In the genomic region with DNA sequence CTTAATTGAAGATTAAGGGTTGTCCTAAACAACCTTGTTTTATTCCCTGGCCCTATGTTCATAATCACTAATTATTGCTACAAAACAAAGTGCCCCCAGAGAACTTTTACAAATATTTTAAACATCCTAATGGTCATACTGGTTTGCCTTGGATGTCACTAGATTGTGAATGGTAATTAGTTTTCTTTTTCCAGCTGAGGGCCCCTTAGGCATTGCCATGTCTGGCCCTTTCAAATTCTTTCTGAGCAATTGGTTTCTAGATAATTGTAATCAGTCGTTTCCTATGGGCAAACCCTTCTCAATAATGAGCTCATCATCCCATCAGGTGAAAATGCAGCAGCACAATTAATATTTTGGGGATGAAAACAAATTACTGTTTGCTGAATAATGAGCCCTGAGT, we compare ENCODE assay signal across 27 cellular contexts.
"Had no signal": no experiment of that assay in that cellular context is flagged by ENCODE, and none has a peak within 500 bp of the region (broad histone marks: within the 10 kb centered on the region; RNA-seq: fewer than 3 reads in every experiment).

No MANE protein-coding gene starts in this region.

- H3K4me1 ChIP-seq: prostate gland, sigmoid colon, suprapubic skin, transverse colon, vagina had no signal

- H3K4me2 ChIP-seq: neural progenitor cell had no signal

- H3K36me3 Mint-ChIP-seq: memory B cell, mesothelial cell of epicardium, naive B cell, neural progenitor cell had no signal

- FAIRE-seq: colon, keratinocyte had no signal

- H3K9me3 ChIP-seq: gastrocnemius medialis, mucosa of descending colon, prostate gland, sigmoid colon, spleen, suprapubic skin, transverse colon, vagina had no signal

- H3K4me3 Mint-ChIP-seq: endodermal cell; memory B cell; mesothelial cell of epicardium; naive B cell; nephron; neural progenitor cell; stimulated activated naive CD8-positive, alpha-beta T cell treated with anti-CD3 and anti-CD28 coated beads, Interleukin-15, amount 100 ng/mL, for 72 hours had no signal

- H3K27ac Mint-ChIP-seq: endodermal cell; memory B cell; mesothelial cell of epicardium; neural progenitor cell; stimulated activated naive CD8-positive, alpha-beta T cell treated with anti-CD3 and anti-CD28 coated beads, Interleukin-15, amount 100 ng/mL, for 72 hours had no signal

- H3K4me3 ChIP-seq: dorsolateral prefrontal cortex, gastrocnemius medialis, lung, mucosa of descending colon, neural progenitor cell, prostate gland, sigmoid colon, spleen, suprapubic skin, transverse colon, vagina had no signal

- H3K27me3 Mint-ChIP-seq: stimulated activated naive B cell treated with anti-CD40 and anti-IgM and Interleukin-4, amounts not matched to agents 10 μg/mL and 1 μg/mL and 100 μg/mL, for 72 hours had no signal

- H3K9me3 Mint-ChIP-seq: endodermal cell; memory B cell; mesothelial cell of epicardium; naive B cell; nephron; neural progenitor cell; stimulated activated naive B cell treated with anti-CD40 and anti-IgM and Interleukin-4, amounts not matched to agents 10 μg/mL and 1 μg/mL and 100 μg/mL, for 72 hours; stimulated activated naive CD8-positive, alpha-beta T cell treated with anti-CD3 and anti-CD28 coated beads, Interleukin-15, amount 100 ng/mL, for 72 hours had no signal

- ATAC-seq: esophagus mucosa; gastrocnemius medialis; left ventricle myocardium superior; mucosa of descending colon; right cardiac atrium; stimulated activated naive B cell treated with anti-CD40 and anti-IgM and Interleukin-4, amounts not matched to agents 10 μg/mL and 1 μg/mL and 100 μg/mL, for 72 hours; stimulated activated naive CD8-positive, alpha-beta T cell treated with anti-CD3 and anti-CD28 coated beads, Interleukin-15, amount 100 ng/mL, for 72 hours had no signal

- H3K36me3 ChIP-seq: gastrocnemius medialis, neural progenitor cell, prostate gland, sigmoid colon, spleen, suprapubic skin, transverse colon, vagina had no signal

- DNase-seq: dorsolateral prefrontal cortex; effector CD4-positive, alpha-beta T cell; endodermal cell; foreskin fibroblast; gastrocnemius medialis; left ventricle myocardium superior; mucosa of descending colon; naive B cell; right cardiac atrium; sigmoid colon; spleen; stimulated activated CD4-positive, alpha-beta T cell treated with anti-CD3 and anti-CD28 coated beads, Interleukin-4, amount 100 ng/mL, for 4 hours; stimulated activated naive B cell treated with anti-CD40 and anti-IgM and Interleukin-4, amounts not matched to agents 10 μg/mL and 1 μg/mL and 100 μg/mL, for 72 hours; stimulated activated naive CD8-positive, alpha-beta T cell treated with anti-CD3 and anti-CD28 coated beads, Interleukin-15, amount 100 ng/mL, for 72 hours; transverse colon had no signal

- H3K27ac ChIP-seq: dorsolateral prefrontal cortex, epithelial cell of prostate, gastrocnemius medialis, neural progenitor cell, prostate gland, sigmoid colon, suprapubic skin, transverse colon, vagina had no signal
